ENCODE assay signal across 1 cellular context in the genomic region with DNA sequence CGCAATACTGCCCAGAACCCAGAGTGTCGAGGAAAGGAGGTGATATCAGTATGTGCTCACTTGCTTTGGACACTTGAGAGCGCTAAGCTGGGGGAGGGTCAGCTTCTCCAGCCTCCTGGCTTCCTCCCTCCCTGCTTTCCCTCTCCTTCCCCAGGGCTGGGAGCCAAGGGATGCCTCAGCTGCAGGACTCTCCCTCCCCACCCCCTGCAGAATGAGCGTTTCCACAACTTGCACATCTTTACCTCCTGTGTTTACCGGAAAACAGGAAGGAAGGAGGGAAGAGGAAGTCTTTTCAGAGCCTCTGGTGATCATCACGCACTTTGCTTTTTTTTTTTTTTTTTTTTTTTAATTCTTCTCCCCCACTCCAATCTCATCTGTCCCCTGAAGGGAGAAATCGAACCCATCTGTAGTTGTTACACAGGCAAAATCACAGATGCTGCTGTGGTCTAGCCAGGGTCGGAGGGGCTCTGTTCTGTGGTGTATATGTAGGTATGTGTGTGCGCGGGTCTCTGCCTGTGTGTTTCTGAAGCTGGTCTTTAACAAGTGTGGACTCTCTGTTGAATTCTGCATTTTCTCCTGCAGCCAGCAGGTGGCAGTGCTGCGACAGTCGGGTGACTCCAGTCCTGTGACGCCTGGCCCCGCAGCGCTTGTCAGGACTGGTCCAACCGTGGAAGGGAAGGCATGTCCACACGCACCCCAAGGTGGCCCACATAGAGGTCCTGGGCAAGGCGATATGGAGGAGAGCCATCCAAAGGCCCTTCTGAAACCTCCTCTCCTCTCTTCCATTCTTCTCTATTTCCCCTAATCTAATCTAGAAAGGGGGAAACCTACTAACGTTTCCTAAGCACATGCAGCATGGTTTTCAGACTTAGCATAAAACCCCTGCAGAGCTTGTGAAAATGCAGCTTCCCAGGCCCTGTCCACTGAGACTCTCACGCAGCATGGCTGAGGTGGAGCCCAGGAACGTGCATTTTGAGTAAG.
TF ChIP-seq lines count a peak whose summit lies in the region.

No MANE protein-coding gene starts in this region.

TF ChIP-seq in K562, 482 proteins besides CTCF, POLR2A, EP300 and RAD21 (continued from another document):
- TF ChIP-seq TEAD1 (CRISPR knock-in tag; IDR thresholded peaks at IDR 0.05) (peak in 1 of 2 experiments; percentile 36; a peak in 1 of 4 replicates), UBTF (IDR thresholded peaks at IDR 0.05; ENCODE audit: borderline replicate concordance in 1 of 2, low read depth in 2 of 2, low read length in 2 of 2) (peak in 1 of 2 experiments; percentile 56; a peak in 1 of 4 replicates), PHTF2 (CRISPR knock-in tag; IDR thresholded peaks at IDR 0.05) (no peak), ZNF551 (CRISPR knock-in tag; IDR thresholded peaks at IDR 0.05) (no peak), ZBTB33 (CRISPR knock-in tag; IDR thresholded peaks at IDR 0.05) (no peak), RBM39 (optimal IDR thresholded peaks at IDR 0.05; ENCODE audit: low read depth, low read length) (no peak), ZFP91 (CRISPR knock-in tag; IDR thresholded peaks at IDR 0.05) (no peak), GATAD2B (IDR thresholded peaks at IDR 0.05; ENCODE audit: borderline replicate concordance) (no peak), CREM (IDR thresholded peaks at IDR 0.05; ENCODE audit: low read depth) (peak; percentile 65), CBX2 (IDR thresholded peaks at IDR 0.05; ENCODE audit: insufficient read depth, low read length, poor library complexity, severe bottlenecking) (no peak), CC2D1A (IDR thresholded peaks at IDR 0.05) (peak; percentile 51; the same call in 1 of the 2 replicates), CREB1 (IDR thresholded peaks at IDR 0.05) (0 out of 2 replicates have a peak, but pooled peaks have one; percentile 36), CREB1 (CRISPR knock-in tag; IDR thresholded peaks at IDR 0.05) (no peak), BHLHE40 (IDR thresholded peaks at IDR 0.05; ENCODE audit: low read length) (peak; percentile 85), CBFA2T3 (IDR thresholded peaks at IDR 0.05) (0 out of 2 replicates have a peak, but pooled peaks have one; percentile 18), PTBP1 (IDR thresholded peaks at IDR 0.05; ENCODE audit: low read depth, low read length) (no peak), JUND (IDR thresholded peaks at IDR 0.05; ENCODE audit: borderline replicate concordance, low read depth, low read length) (peak; percentile 41; the same call in 1 of the 2 replicates), JUND (tag; IDR thresholded peaks at IDR 0.05; ENCODE audit: borderline replicate concordance, low read depth, low read length) (no peak; the same call in 2 of the 3 replicates), DEAF1 (CRISPR knock-in tag; IDR thresholded peaks at IDR 0.05) (peak; percentile 74)
- TF ChIP-seq, protein P1, sequence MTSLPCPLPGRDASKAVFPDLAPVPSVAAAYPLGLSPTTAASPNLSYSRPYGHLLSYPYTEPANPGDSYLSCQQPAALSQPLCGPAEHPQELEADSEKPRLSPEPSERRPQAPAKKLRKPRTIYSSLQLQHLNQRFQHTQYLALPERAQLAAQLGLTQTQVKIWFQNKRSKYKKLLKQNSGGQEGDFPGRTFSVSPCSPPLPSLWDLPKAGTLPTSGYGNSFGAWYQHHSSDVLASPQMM (CRISPR knock-in tag; IDR thresholded peaks at IDR 0.05) = no peak
- TF ChIP-seq, protein P2, sequence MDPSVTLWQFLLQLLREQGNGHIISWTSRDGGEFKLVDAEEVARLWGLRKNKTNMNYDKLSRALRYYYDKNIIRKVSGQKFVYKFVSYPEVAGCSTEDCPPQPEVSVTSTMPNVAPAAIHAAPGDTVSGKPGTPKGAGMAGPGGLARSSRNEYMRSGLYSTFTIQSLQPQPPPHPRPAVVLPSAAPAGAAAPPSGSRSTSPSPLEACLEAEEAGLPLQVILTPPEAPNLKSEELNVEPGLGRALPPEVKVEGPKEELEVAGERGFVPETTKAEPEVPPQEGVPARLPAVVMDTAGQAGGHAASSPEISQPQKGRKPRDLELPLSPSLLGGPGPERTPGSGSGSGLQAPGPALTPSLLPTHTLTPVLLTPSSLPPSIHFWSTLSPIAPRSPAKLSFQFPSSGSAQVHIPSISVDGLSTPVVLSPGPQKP (CRISPR knock-in tag; IDR thresholded peaks at IDR 0.05) = no peak
- TF ChIP-seq, protein P3, sequence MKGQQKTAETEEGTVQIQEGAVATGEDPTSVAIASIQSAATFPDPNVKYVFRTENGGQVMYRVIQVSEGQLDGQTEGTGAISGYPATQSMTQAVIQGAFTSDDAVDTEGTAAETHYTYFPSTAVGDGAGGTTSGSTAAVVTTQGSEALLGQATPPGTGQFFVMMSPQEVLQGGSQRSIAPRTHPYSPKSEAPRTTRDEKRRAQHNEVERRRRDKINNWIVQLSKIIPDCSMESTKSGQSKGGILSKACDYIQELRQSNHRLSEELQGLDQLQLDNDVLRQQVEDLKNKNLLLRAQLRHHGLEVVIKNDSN (CRISPR knock-in tag; IDR thresholded peaks at IDR 0.05) = peak; percentile 34; the same call in 1 of the 2 replicates
